Comparison of ENCODE assay signal across 12 cellular contexts in genomic region chr10:50395279-50395678, GRCh38.
A peak's percentile ranks its signal among the peaks of the same experiment; 100 is the strongest.
DNase-seq lines count a peak whose midpoint lies in the region; ATAC-seq, FAIRE-seq and TF ChIP-seq lines count a peak whose summit lies in the region.
"Had no signal": no experiment of that assay in that cellular context is flagged by ENCODE, and none has a peak within 500 bp of the region (broad histone marks: within the 10 kb centered on the region; RNA-seq: fewer than 3 reads in every experiment).

No MANE protein-coding gene starts in this region.

- in situ Hi-C loops in gastrocnemius medialis (cut with MboI; ENCODE audit: low sequenced_read_pairs in 4 of 4), result no loop called here

- H3K4me3 ChIP-seq in OCI-LY3 (ENCODE audit: low read length) (0 out of 2 replicates have a peak overlapping the region, but pooled peaks have one; percentile 10), gastrocnemius medialis (no peak overlapping the region), uterus (no peak overlapping the region)
- H3K4me3 ChIP-seq: dorsolateral prefrontal cortex had no signal

- ATAC-seq in gastrocnemius medialis, result peak; percentile 69 to 92

- no peak for FAIRE-seq in RCC 7860 (lab: Jason Lieb, UNC)

- TF ChIP-seq POLR2A in gastrocnemius medialis (IDR thresholded peaks at IDR 0.05) (no peak), uterus (IDR thresholded peaks at IDR 0.05) (no peak)

- no peak overlapping the region for H2AFZ ChIP-seq in OCI-LY3 (ENCODE audit: low read depth, low read length)

- intact Hi-C loops in gastrocnemius medialis (cut with DNase I; ENCODE audit: low total_unique reads), result no loop called here
- intact Hi-C loops in uterus (cut with DNase I; ENCODE audit: low total_unique reads), result no loop called here

- no peak for TF ChIP-seq CTCF in OCI-LY3 (IDR thresholded peaks at IDR 0.05; ENCODE audit: low read depth, low read length)
- no peak for TF ChIP-seq CTCF in gastrocnemius medialis (IDR thresholded peaks at IDR 0.05 in 4 of 5, conservative IDR thresholded peaks at IDR 0.05 in 1 of 5)
- no peak for TF ChIP-seq CTCF in uterus (IDR thresholded peaks at IDR 0.05)

- no peaks in the 10 kb centered on the region for H3K9me3 ChIP-seq in OCI-LY3 (ENCODE audit: insufficient read depth, low read length)
- no peaks in the 10 kb centered on the region for H3K9me3 ChIP-seq in gastrocnemius medialis
- H3K9me3 ChIP-seq in uterus, result no peaks in the 10 kb centered on the region

- H3K36me3 ChIP-seq in OCI-LY3 (replicated peaks; ENCODE audit: low read depth, low read length), result no peaks in the 10 kb centered on the region
- no peaks in the 10 kb centered on the region for H3K36me3 ChIP-seq in gastrocnemius medialis
- H3K36me3 ChIP-seq in uterus, result no peaks in the 10 kb centered on the region

- H3K27me3 ChIP-seq in OCI-LY3 (ENCODE audit: low read depth, low read length) (no peaks in the 10 kb centered on the region), gastrocnemius medialis (no peaks in the 10 kb centered on the region), uterus (no peaks in the 10 kb centered on the region)
- H3K27me3 ChIP-seq: dorsolateral prefrontal cortex had no signal

- peaks cover 4% of the 10 kb centered on the region; the same call in 1 of the 2 replicates for H3K79me2 ChIP-seq in OCI-LY3 (ENCODE audit: low read length)

- DNase-seq in GF-D8 (lab: John Stamatoyannopoulos, UW), result peak; percentile 12
- peak; percentile 62 for DNase-seq in fibroblast of peridontal ligament (ENCODE audit: extremely low read depth)
- peak in 1 of 2 donors; percentile 36 for DNase-seq in gastrocnemius medialis
- no peak for DNase-seq in RCC 7860 (ENCODE audit: low spot score)
- DNase-seq in globus pallidus (ENCODE audit: low spot score), result no peak
- no peak for DNase-seq in kidney tubule cell (ENCODE audit: low spot score)
- no peak for DNase-seq in uterus
- DNase-seq: activated CD4-positive, alpha-beta T cell treated with anti-CD3 and anti-CD28 coated beads for 4 hours; activated naive CD4-positive, alpha-beta T cell; dorsolateral prefrontal cortex; stimulated activated CD4-positive, alpha-beta T cell treated with anti-CD3 and anti-CD28 coated beads, Interleukin-4, amount 100 ng/mL, for 24 hours had no signal

- no peak overlapping the region for H3K9ac ChIP-seq in OCI-LY3 (ENCODE audit: low read length)

- H3K27ac ChIP-seq in OCI-LY3 (ENCODE audit: low read length) (no peak overlapping the region), gastrocnemius medialis (no peak overlapping the region), uterus (no peak overlapping the region)

- peak overlapping the region; percentile 73 for H3K4me2 ChIP-seq in OCI-LY3 (ENCODE audit: low read length)

- peaks cover 26% of the 10 kb centered on the region for H3K4me1 ChIP-seq in OCI-LY3 (ENCODE audit: low read length)
- peaks cover 35 to 45% of the 10 kb centered on the region in 2 donors for H3K4me1 ChIP-seq in gastrocnemius medialis
- no peaks in the 10 kb centered on the region for H3K4me1 ChIP-seq in uterus

- peaks cover 17% of the 10 kb centered on the region; the same call in 1 of the 2 replicates for H4K20me1 ChIP-seq in OCI-LY3 (ENCODE audit: insufficient read depth, low read length)

Comparison
In these comparisons a context has a peak if more than half of its experiments do, and no peak if none do; other contexts are left out.
1. DNase-seq: peak in GF-D8 (single experiment) and fibroblast of peridontal ligament (single experiment); none in RCC 7860 (single experiment), globus pallidus (single experiment), kidney tubule cell (single experiment) and uterus (0 of 2).